9 cellular contexts compared by ENCODE assay signal in the genomic region with DNA sequence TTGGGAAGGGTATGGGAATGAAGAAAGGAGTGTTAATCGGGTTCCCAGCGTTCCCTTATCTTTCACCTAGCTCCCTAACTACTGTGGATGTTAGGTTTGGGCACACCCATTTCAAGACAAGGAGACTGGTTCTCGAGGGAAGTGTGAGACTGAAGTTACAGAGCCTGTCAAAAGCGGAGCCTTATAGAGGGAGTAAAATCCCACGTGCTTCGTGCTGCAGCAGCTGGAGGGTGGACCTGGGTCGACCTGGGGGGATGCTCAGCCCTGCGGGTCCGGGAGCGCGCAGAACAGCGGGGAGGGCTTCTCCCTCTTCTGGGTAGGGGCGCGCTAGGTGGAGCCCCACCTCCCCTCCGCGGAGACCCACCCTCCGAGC. TPM values are rescaled to one million over a fixed set of nuclear protein-coding genes. Genes with fewer than 3 reads are reported as not detected.
DNase-seq lines count a peak whose midpoint lies in the region; ATAC-seq, FAIRE-seq and TF ChIP-seq lines count a peak whose summit lies in the region.
"Had no signal": no experiment of that assay in that cellular context is flagged by ENCODE, and none has a peak within 500 bp of the region (broad histone marks: within the 10 kb centered on the region; RNA-seq: fewer than 3 reads in every experiment).

No MANE protein-coding gene starts in this region.

- no peak overlapping the region for H3K9ac ChIP-seq in HUES6 (ENCODE audit: low read length)

- H3K27me3 ChIP-seq in Caco-2 (replicated peaks; ENCODE audit: control insufficient read depth, insufficient read depth, low read length), result no peaks in the 10 kb centered on the region; the same call in 1 of the 2 replicates
- peaks cover 50% of the 10 kb centered on the region for H3K27me3 ChIP-seq in HUES6 (ENCODE audit: control insufficient read depth, insufficient read depth, low read length)
- H3K27me3 ChIP-seq in right cardiac atrium (ENCODE audit: control insufficient read depth, insufficient read depth), result peaks cover under 1% of the 10 kb centered on the region
- H3K27me3 ChIP-seq in small intestine (ENCODE audit: control insufficient read depth in 2 of 2, insufficient read depth in 2 of 2, low read length in 2 of 2), result no peaks in the 10 kb centered on the region

- H3K27ac ChIP-seq in HUES6 (ENCODE audit: low read depth, low read length) (no peak overlapping the region), right cardiac atrium (ENCODE audit: low read length) (no peak overlapping the region), small intestine (ENCODE audit: low read depth in 1 of 2, low read length in 1 of 2) (no peak overlapping the region)

- DNase-seq in Caco-2 (peak in 1 of 2 experiments; percentile 55), right cardiac atrium (no peak), small intestine (peak; percentile 18), GM19238 (ENCODE audit: insufficient read length, low spot score) (no peak), hypothalamus (lab: John Stamatoyannopoulos, UW) (no peak)
- no peak for DNase-seq in activated CD4-positive, alpha-beta memory T cell treated with anti-CD3 and anti-CD28 coated beads for 36 hours

- H3K27ac Mint-ChIP-seq in Caco-2 (ENCODE audit: unreplicated experiment), result no peak overlapping the region
- no peak overlapping the region for H3K27ac Mint-ChIP-seq in activated CD4-positive, alpha-beta memory T cell treated with anti-CD3 and anti-CD28 coated beads for 36 hours

- CTCF ChIA-PET in Caco-2 (lab: Charles Lee), result interaction anchor here (0.6 to 1.1 kb wide), 3 partner anchors 29 to 243 kb away, joined by 3 to 5 read pairs (median 4); no protein-coding TSS in a partner anchor
- CTCF ChIA-PET in activated CD4-positive, alpha-beta memory T cell treated with anti-CD3 and anti-CD28 coated beads for 36 hours (lab: Charles Lee), result interaction anchor here (0.7 to 1.3 kb wide), 6 partner anchors 13 to 673 kb away, joined by 3 to 4 read pairs (median 3); no protein-coding TSS in a partner anchor

- H3K9me3 ChIP-seq in Caco-2 (no peaks in the 10 kb centered on the region), HUES6 (ENCODE audit: control insufficient read depth, insufficient read depth, low read depth, low read length) (no peaks in the 10 kb centered on the region), right cardiac atrium (ENCODE audit: control insufficient read depth, low read length) (no peaks in the 10 kb centered on the region), small intestine (ENCODE audit: control insufficient read depth, low read depth) (no peaks in the 10 kb centered on the region)

- peaks cover 7% of the 10 kb centered on the region for H3K27me3 Mint-ChIP-seq in Caco-2 (ENCODE audit: insufficient read depth, unreplicated experiment)
- H3K27me3 Mint-ChIP-seq in activated CD4-positive, alpha-beta memory T cell treated with anti-CD3 and anti-CD28 coated beads for 36 hours, result peaks cover 17% of the 10 kb centered on the region

- H3K36me3 Mint-ChIP-seq in Caco-2 (ENCODE audit: insufficient read depth, unreplicated experiment), result peaks cover 26% of the 10 kb centered on the region
- peaks cover 24% of the 10 kb centered on the region for H3K36me3 Mint-ChIP-seq in activated CD4-positive, alpha-beta memory T cell treated with anti-CD3 and anti-CD28 coated beads for 36 hours

- no peak for TF ChIP-seq CTCF in Caco-2 (IDR thresholded peaks at IDR 0.05; ENCODE audit: insufficient read depth in 1 of 2, low read depth in 1 of 2, low read length in 1 of 2, severe bottlenecking in 1 of 2, unreplicated experiment in 1 of 2)

- peak; percentile 30 for ATAC-seq in GM21423 (IDR thresholded peaks at IDR 0.05; ENCODE audit: unreplicated experiment)
- ATAC-seq in right cardiac atrium, result peak; percentile 56 to 59

- H3K4me1 Mint-ChIP-seq in Caco-2 (ENCODE audit: low read depth, unreplicated experiment), result peaks cover 6% of the 10 kb centered on the region
- peaks cover 30% of the 10 kb centered on the region for H3K4me1 Mint-ChIP-seq in activated CD4-positive, alpha-beta memory T cell treated with anti-CD3 and anti-CD28 coated beads for 36 hours (ENCODE audit: low read depth)

- H3K9me3 Mint-ChIP-seq in Caco-2 (ENCODE audit: unreplicated experiment), result no peaks in the 10 kb centered on the region
- no peaks in the 10 kb centered on the region for H3K9me3 Mint-ChIP-seq in activated CD4-positive, alpha-beta memory T cell treated with anti-CD3 and anti-CD28 coated beads for 36 hours

- peak overlapping the region; percentile 80 for H3K4me3 ChIP-seq in Caco-2 (ENCODE audit: low read depth, low read length)
- peak overlapping the region; percentile 92 for H3K4me3 ChIP-seq in HUES6 (ENCODE audit: low read depth, low read length)
- H3K4me3 ChIP-seq in right cardiac atrium (ENCODE audit: low read length), result peak overlapping the region; percentile 89
- peak overlapping the region; percentile 69 to 87 for H3K4me3 ChIP-seq in small intestine (ENCODE audit: low read depth in 1 of 2, low read length in 2 of 2)

- H3K4me3 Mint-ChIP-seq in Caco-2 (ENCODE audit: unreplicated experiment), result peak overlapping the region; percentile 90
- H3K4me3 Mint-ChIP-seq in activated CD4-positive, alpha-beta memory T cell treated with anti-CD3 and anti-CD28 coated beads for 36 hours, result peak overlapping the region; percentile 87

- POLR2A ChIA-PET in Caco-2 (lab: Charles Lee), result no interaction called here
- POLR2A ChIA-PET in activated CD4-positive, alpha-beta memory T cell treated with anti-CD3 and anti-CD28 coated beads for 36 hours (lab: Charles Lee), result interaction anchor here (1.2 kb wide), 1 partner anchor 1702 kb away, joined by 3 read pairs; no protein-coding TSS in a partner anchor

- 2% methylated on average over 17 of the region's 17 CpGs for WGBS in right cardiac atrium
- 1 to 3% (median 1%) methylated on average over 10 to 17 of the region's 17 CpGs for WGBS in small intestine, 3 donors

- H3K4me1 ChIP-seq in Caco-2, result peaks cover 6% of the 10 kb centered on the region; the same call in 1 of the 2 replicates
- peaks cover 6% of the 10 kb centered on the region for H3K4me1 ChIP-seq in HUES6 (ENCODE audit: control insufficient read depth, insufficient read depth, low read length)
- H3K4me1 ChIP-seq in right cardiac atrium (ENCODE audit: control insufficient read depth, insufficient read depth, low read length), result peaks cover 7% of the 10 kb centered on the region
- peaks cover 0 to 10% of the 10 kb centered on the region in 2 donors for H3K4me1 ChIP-seq in small intestine (ENCODE audit: control insufficient read depth in 2 of 2, insufficient read depth in 1 of 2, low read depth in 1 of 2, low read length in 1 of 2)

- intact Hi-C loops in Caco-2 (cut with micrococcal nuclease; ENCODE audit: unreplicated experiment), result no loop called here
- intact Hi-C loops in activated CD4-positive, alpha-beta memory T cell treated with anti-CD3 and anti-CD28 coated beads for 36 hours (cut with micrococcal nuclease), result loop anchor here (5.0 kb wide), 1 partner anchor 438 kb away; the partner anchor contains the start of gene MORF4L1
- intact Hi-C loops in right cardiac atrium (cut with DNase I), result no loop called here

- no TSS peak for BruUV-seq in Caco-2 (replicated peaks; lab: Mats Ljungman, UMichigan)

- no peak for FAIRE-seq in small intestine (lab: Jason Lieb, UNC)

- no peaks in the 10 kb centered on the region for H3K36me3 ChIP-seq in Caco-2 (ENCODE audit: control insufficient read depth, insufficient read depth, low read length)
- peaks cover 28% of the 10 kb centered on the region for H3K36me3 ChIP-seq in HUES6 (ENCODE audit: control insufficient read depth, insufficient read depth, low read length)
- H3K36me3 ChIP-seq in small intestine (ENCODE audit: control insufficient read depth in 2 of 2, insufficient read depth in 2 of 2, low read length in 2 of 2), result peaks cover 3 to 15% of the 10 kb centered on the region in 2 donors

RNA-seq across cellular contexts. Expression of gene TMED3, which starts 0.3 kb away (rescaled TPM):
- total RNA-seq in Caco-2 (2022) (91.1 and 92.2 TPM in 2 replicates), right cardiac atrium (10 to 100 TPM; 27.5 to 32.8 (median 30.4) TPM)
- 10 to 100 TPM; 37.8 to 40.1 TPM for total RNA-seq in activated CD4-positive, alpha-beta memory T cell treated with anti-CD3 and anti-CD28 coated beads for 36 hours
- polyA plus RNA-seq in right cardiac atrium (32.6 TPM), small intestine (100 to 1,000 TPM in 1 of 3 donors, 10 to 100 TPM in 2; 25.9 to 106 (median 25.9) TPM)

RNA-seq across cellular contexts. Expression of gene ANKRD34C, which starts 28.1 kb away (rescaled TPM):
- not detected in 2 replicates for total RNA-seq in Caco-2 (2022)
- total RNA-seq in activated CD4-positive, alpha-beta memory T cell treated with anti-CD3 and anti-CD28 coated beads for 36 hours, result not detected
- total RNA-seq in right cardiac atrium, result not detected
- 0.02 TPM for polyA plus RNA-seq in right cardiac atrium
- under 1 TPM in 1 of 3 donors, not detected in 2; 0.01 TPM for polyA plus RNA-seq in small intestine
- total RNA-seq: T-helper 2 cell treated with Interferon-gamma antibody and Interleukin-4, amounts not matched to agents 100 ng/mL and 5 ng/mL, for 36 hours had no signal
